In the genomic region with DNA sequence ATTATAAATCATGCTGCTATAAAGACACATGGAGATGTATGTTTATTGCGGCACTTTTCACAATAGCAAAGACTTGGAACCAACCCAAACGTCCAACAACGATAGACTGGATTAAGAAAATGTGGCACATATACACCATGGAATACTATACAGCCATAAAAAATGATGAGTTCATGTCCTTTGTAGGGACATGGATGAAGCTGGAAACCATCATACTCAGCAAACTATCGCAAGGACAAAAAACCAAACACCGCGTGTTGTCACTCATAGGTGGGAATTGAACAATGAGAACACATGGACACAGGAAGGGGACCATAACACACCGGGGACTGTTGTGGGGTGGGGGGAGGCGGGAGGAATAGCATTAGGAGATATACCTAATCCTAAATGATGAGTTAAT, we compare ENCODE assay signal across 4 cellular contexts. TPM values are rescaled to one million over a fixed set of nuclear protein-coding genes. Genes with fewer than 3 reads are reported as not detected.
DNase-seq lines count a peak whose midpoint lies in the region; ATAC-seq, FAIRE-seq and TF ChIP-seq lines count a peak whose summit lies in the region.
"Not testable (repeated sequence)": the region's sequence is repeated elsewhere in the genome, so short reads cannot be mapped to it uniquely, and the experiment has no call there.

No MANE protein-coding gene starts in this region.

- not testable (repeated sequence) for BruUV-seq in K562 (replicated peaks; lab: Mats Ljungman, UMichigan)

- peaks cover 87% of the 10 kb centered on the region for H3K79me2 ChIP-seq in K562 (ENCODE audit: control insufficient read depth, insufficient read depth, low read length)

- in situ Hi-C loops in K562 (cut with MboI), result loop anchor here (25.0 kb wide), 1 partner anchor 900 kb away; no protein-coding TSS in a partner anchor

- not testable (repeated sequence) for H3K36me3 Mint-ChIP-seq in T-helper 17 cell (ENCODE audit: low read depth); activated naive CD4-positive, alpha-beta T cell treated with anti-CD3 and anti-CD28 coated beads, Interleukin-2, amount 50 U/mL, for 24 hours

- H3K4me1 Mint-ChIP-seq in T-helper 17 cell, result peaks cover 29% of the 10 kb centered on the region
- H3K4me1 Mint-ChIP-seq in activated naive CD4-positive, alpha-beta T cell treated with anti-CD3 and anti-CD28 coated beads, Interleukin-2, amount 50 U/mL, for 24 hours, result peaks cover 89% of the 10 kb centered on the region

- H3K9me3 ChIP-seq in HEK293 (ENCODE audit: control insufficient read depth, insufficient read depth, low read depth, low read length); T-helper 17 cell (ENCODE audit: control insufficient read depth, low read length, poor library complexity, severe bottlenecking); K562 (replicated peaks; ENCODE audit: control insufficient read depth, insufficient read depth, low read depth, low read length): not testable (repeated sequence)

- 90% methylated on average over 8 of the region's 8 CpGs for WGBS in K562 (ENCODE audit: insufficient coverage, low coverage, missing lambda C conversion rate)

- H3K27ac ChIP-seq in HEK293 (ENCODE audit: extremely low read depth, low read depth, low read length); K562 (ENCODE audit: extremely low read depth, low read depth, low read length): not testable (repeated sequence)

- H3K9me3 Mint-ChIP-seq in activated naive CD4-positive, alpha-beta T cell treated with anti-CD3 and anti-CD28 coated beads, Interleukin-2, amount 50 U/mL, for 24 hours, result not testable (repeated sequence)

- TF ChIP-seq POLR2A in K562 (conservative IDR thresholded peaks at IDR 0.05), result not testable (repeated sequence)

- TF ChIP-seq CTCF in HEK293 (tag by site-specific recombination; IDR thresholded peaks at IDR 0.05); K562 (IDR thresholded peaks at IDR 0.05 in 2 of 3, conservative IDR thresholded peaks at IDR 0.05 in 1 of 3; ENCODE audit: insufficient read depth in 2 of 3, low read depth in 1 of 3, low read length in 3 of 3): not testable (repeated sequence)

- not testable (repeated sequence) for TF ChIP-seq EP300 in K562 (IDR thresholded peaks at IDR 0.05; ENCODE audit: low read length)

- CTCF ChIA-PET in HEK293 (lab: Yijun Ruan, JAX); K562 (lab: Yijun Ruan, JAX; ENCODE audit: low intra/inter-chr PET ratio): not testable (repeated sequence)

- H3K27ac Mint-ChIP-seq in T-helper 17 cell, result peak overlapping the region; percentile 16
- H3K27ac Mint-ChIP-seq in activated naive CD4-positive, alpha-beta T cell treated with anti-CD3 and anti-CD28 coated beads, Interleukin-2, amount 50 U/mL, for 24 hours, result not testable (repeated sequence)

- H3K4me3 Mint-ChIP-seq in T-helper 17 cell, result not testable (repeated sequence)
- peak overlapping the region; percentile 23 for H3K4me3 Mint-ChIP-seq in activated naive CD4-positive, alpha-beta T cell treated with anti-CD3 and anti-CD28 coated beads, Interleukin-2, amount 50 U/mL, for 24 hours

- not testable (repeated sequence) for ATAC-seq in T-helper 17 cell, K562

- not testable (repeated sequence) for H2AFZ ChIP-seq in K562 (ENCODE audit: low read depth, low read length)

- H4K20me1 ChIP-seq in K562 (replicated peaks; ENCODE audit: control insufficient read depth, insufficient read depth, low read length), result peaks cover 47% of the 10 kb centered on the region

- H3K27me3 Mint-ChIP-seq in T-helper 17 cell; activated naive CD4-positive, alpha-beta T cell treated with anti-CD3 and anti-CD28 coated beads, Interleukin-2, amount 50 U/mL, for 24 hours: not testable (repeated sequence)

- H3K36me3 ChIP-seq in HEK293 (ENCODE audit: control insufficient read depth in 2 of 2, insufficient read depth in 1 of 2, low read length in 2 of 2); K562 (ENCODE audit: control insufficient read depth, insufficient read depth, low read length): not testable (repeated sequence)

- H3K4me1 ChIP-seq in HEK293 (ENCODE audit: control insufficient read depth, insufficient read depth, low read length), result peaks cover 28% of the 10 kb centered on the region
- peaks cover 0 to 10% of the 10 kb centered on the region in 2 experiments; a peak in 3 of 5 replicates for H3K4me1 ChIP-seq in K562 (replicated peaks in 1 of 2; ENCODE audit: control insufficient read depth in 2 of 2, insufficient read depth in 2 of 2, low read length in 2 of 2)

- POLR2A ChIA-PET in HEK293 (lab: Yijun Ruan, JAX), result not testable (repeated sequence)
- POLR2A ChIA-PET in K562 (lab: Yijun Ruan, JAX), result interaction anchor here (0.6 to 2.2 kb wide), 4 partner anchors 9 to 36 kb away, joined by 3 to 13 read pairs (median 6); no protein-coding TSS in a partner anchor

- not testable (repeated sequence) for H3K4me2 ChIP-seq in K562 (ENCODE audit: insufficient read depth, low read length)

- DNase-seq in T-helper 17 cell; K562 (ENCODE audit: extremely low read depth in 1 of 4, low spot score in 3 of 4): not testable (repeated sequence)

- not testable (repeated sequence) for H3K4me3 ChIP-seq in HEK293 (ENCODE audit: low read depth, low read length); K562

- intact Hi-C loops in K562 (cut with micrococcal nuclease), result not testable (repeated sequence)

- not testable (repeated sequence) for H3K9ac ChIP-seq in K562 (ENCODE audit: insufficient read depth in 1 of 2, low read depth in 2 of 2, low read length in 2 of 2)

- FAIRE-seq in K562 (lab: Jason Lieb, UNC), result not testable (repeated sequence)

- not testable (repeated sequence) for TF ChIP-seq RAD21 in K562 (CRISPR knock-in tag; conservative IDR thresholded peaks at IDR 0.05 in 1 of 2, IDR thresholded peaks at IDR 0.05 in 1 of 2)

- not testable (repeated sequence) for H3K9me1 ChIP-seq in K562 (ENCODE audit: control insufficient read depth, insufficient read depth, low read length)

- H3K27me3 ChIP-seq in K562 (ENCODE audit: control insufficient read depth in 2 of 2, insufficient read depth in 2 of 2, low read length in 2 of 2), result not testable (repeated sequence)

TF ChIP-seq in HEK293, 187 proteins besides CTCF, POLR2A, EP300 and RAD21 (continues in another document):
- TF ChIP-seq ZNF146 (tag by site-specific recombination; IDR thresholded peaks at IDR 0.05), result peak; percentile 96

TF ChIP-seq in K562, 482 proteins besides CTCF, POLR2A, EP300 and RAD21:
- TF ChIP-seq HDAC2 (IDR thresholded peaks at IDR 0.05), result 0 out of 2 replicates have a peak, but pooled peaks have one; percentile 23
- TF ChIP-seq HDAC1 (IDR thresholded peaks at IDR 0.05), result 0 out of 4 replicates have a peak, but pooled peaks of 1 of the 2 experiments have one; percentile 13
- TF ChIP-seq KDM1A (IDR thresholded peaks at IDR 0.05), result peak in 1 of 2 experiments; percentile 44; a peak in 2 of 4 replicates
- peak; percentile 70 for TF ChIP-seq ZNF146 (CRISPR knock-in tag; IDR thresholded peaks at IDR 0.05; ENCODE audit: unreplicated experiment)
- TF ChIP-seq BCOR (IDR thresholded peaks at IDR 0.05), result peak; percentile 69

RNA-seq across cellular contexts. Expression of a gene that starts 17.8 kb away (rescaled TPM):
- total RNA-seq in T-helper 17 cell (10 to 100 TPM; 76.5 to 89.0 TPM), K562 (2014; rRNA removed) (17.2 and 18.0 TPM in 2 replicates), K562 (2014; rRNA removed; fragmentation: Illumina TruSeq; extraction: Trizol) (30.1 and 37.9 TPM in 2 replicates), K562 (2015; rRNA removed; fragmentation: Illumina TruSeq; extraction: Trizol) (29.5 and 31.9 TPM in 2 replicates), K562 (2021) (24.1 and 29.5 TPM in 2 replicates)
- 29.3 and 103 TPM in 2 replicates for total RNA-seq in K562 (2011; cell fraction: chromatin; rRNA removed; ENCODE audit: low replicate concordance)
- 17.2 and 20.8 TPM in 2 replicates for total RNA-seq in K562 (2011; cell fraction: nucleolus; rRNA removed)
- 59.7 and 110 TPM in 2 replicates for total RNA-seq in K562 (2011; cell fraction: nucleoplasm; rRNA removed)
- polyA plus RNA-seq in K562 (2011; rRNA removed) (30.7 and 35.8 TPM in 2 replicates), K562 (2014; fragmentation: Illumina TruSeq; extraction: Trizol) (28.0 and 29.1 TPM in 2 replicates), K562 (2014; fragmentation: Nextera tagmentation; extraction: Ambion mirVana) (1 to 10 TPM; 7.0 to 7.6 TPM), K562 (2014; rRNA removed) (17.3 and 20.0 TPM in 2 replicates)
- 11.9 and 22.2 TPM in 2 replicates for polyA plus RNA-seq in K562 (2011; cell fraction: cytosol; rRNA removed)
- 21.3 and 27.9 TPM in 2 replicates for polyA plus RNA-seq in K562 (2011; cell fraction: nucleus; rRNA removed)
- polyA plus RNA-seq in K562 (2012), result 18.9 and 24.2 TPM in 2 replicates
- polyA minus RNA-seq in K562 (2011; rRNA and poly(A)+ RNA removed), result 55.8 and 58.9 TPM in 2 replicates
- 12.3 and 15.6 TPM in 2 replicates for polyA minus RNA-seq in K562 (2011; cell fraction: cytosol; rRNA and poly(A)+ RNA removed)
- 41.3 and 46.5 TPM in 2 replicates for polyA minus RNA-seq in K562 (2011; cell fraction: nucleus; rRNA and poly(A)+ RNA removed)
